In genomic region chr6:37173573-37174195, GRCh38 we compare ENCODE assay signal across 9 cellular contexts. TPM values are rescaled to one million over a fixed set of nuclear protein-coding genes. Genes with fewer than 3 reads are reported as not detected.
DNase-seq lines count a peak whose midpoint lies in the region; ATAC-seq and TF ChIP-seq lines count a peak whose summit lies in the region.
"Had no signal": no experiment of that assay in that cellular context is flagged by ENCODE, and none has a peak within 500 bp of the region (broad histone marks: within the 10 kb centered on the region; RNA-seq: fewer than 3 reads in every experiment).

No MANE protein-coding gene starts in this region.

- no peaks in the 10 kb centered on the region for H3K9me3 Mint-ChIP-seq in IgD-negative memory B cell
- no peaks in the 10 kb centered on the region for H3K9me3 Mint-ChIP-seq in activated CD4-positive, alpha-beta memory T cell treated with anti-CD3 and anti-CD28 coated beads, Interleukin-2, amount 10 ng/mL, durations not matched to agents 7 days and 5 days

- H3K27ac Mint-ChIP-seq in IgD-negative memory B cell = peak overlapping the region; percentile 47 to 99 (median 85)
- peak overlapping the region; percentile 98 for H3K27ac Mint-ChIP-seq in activated CD4-positive, alpha-beta memory T cell treated with anti-CD3 and anti-CD28 coated beads, Interleukin-2, amount 10 ng/mL, durations not matched to agents 7 days and 5 days

- CTCF ChIA-PET in activated CD4-positive, alpha-beta memory T cell treated with anti-CD3 and anti-CD28 coated beads, Interleukin-2, amount 10 ng/mL, durations not matched to agents 7 days and 5 days (lab: Charles Lee) = interaction anchor here (0.9 to 17.6 kb wide), 12 partner anchors 8 to 152 kb away, joined by 3 to 327 read pairs (median 18); no protein-coding TSS in a partner anchor

- ATAC-seq in HG03342 (IDR thresholded peaks at IDR 0.05; ENCODE audit: unreplicated experiment) (no peak), HG03196 (IDR thresholded peaks at IDR 0.05; ENCODE audit: unreplicated experiment) (no peak), GM19324 (IDR thresholded peaks at IDR 0.05; ENCODE audit: low FRiP score, unreplicated experiment) (no peak)

- peak; percentile 53 for DNase-seq in activated CD4-positive, alpha-beta memory T cell treated with anti-CD3 and anti-CD28 coated beads, Interleukin-2, amount 10 ng/mL, durations not matched to agents 7 days and 5 days
- DNase-seq in epithelial cell of esophagus (ENCODE audit: low read depth) = peak; percentile 24
- peak; percentile 37 for DNase-seq in stimulated activated CD8-positive, alpha-beta memory T cell treated with anti-CD3 and anti-CD28 coated beads, Interleukin-12 subunit alpha, Interleukin-12 subunit beta, amount 100 ng/mL, for 4 hours (ENCODE audit: low read depth)
- DNase-seq in HuH-7 (ENCODE audit: low spot score) = no peak
- DNase-seq: NCI-H2029 treated with DMSO at 0.1 percent for 48 hours had no signal

- H3K36me3 Mint-ChIP-seq in IgD-negative memory B cell = peaks cover 11% of the 10 kb centered on the region
- H3K36me3 Mint-ChIP-seq in activated CD4-positive, alpha-beta memory T cell treated with anti-CD3 and anti-CD28 coated beads, Interleukin-2, amount 10 ng/mL, durations not matched to agents 7 days and 5 days (ENCODE audit: low read depth) = peaks cover 88% of the 10 kb centered on the region

- peak overlapping the region in 3 of 4 donors; percentile 12 to 68 (median 38) for H3K4me3 Mint-ChIP-seq in IgD-negative memory B cell
- H3K4me3 Mint-ChIP-seq in activated CD4-positive, alpha-beta memory T cell treated with anti-CD3 and anti-CD28 coated beads, Interleukin-2, amount 10 ng/mL, durations not matched to agents 7 days and 5 days = peak overlapping the region; percentile 94

- no peak overlapping the region for H3K4me3 ChIP-seq in epithelial cell of esophagus (ENCODE audit: low read length)

- peaks cover 2% of the 10 kb centered on the region for H3K27me3 Mint-ChIP-seq in IgD-negative memory B cell
- no peaks in the 10 kb centered on the region for H3K27me3 Mint-ChIP-seq in activated CD4-positive, alpha-beta memory T cell treated with anti-CD3 and anti-CD28 coated beads, Interleukin-2, amount 10 ng/mL, durations not matched to agents 7 days and 5 days

- no peak for TF ChIP-seq CTCF in epithelial cell of esophagus (IDR thresholded peaks at IDR 0.05; ENCODE audit: insufficient read depth, low read depth, low read length, missing control alignments)

- POLR2A ChIA-PET in activated CD4-positive, alpha-beta memory T cell treated with anti-CD3 and anti-CD28 coated beads, Interleukin-2, amount 10 ng/mL, durations not matched to agents 7 days and 5 days (lab: Charles Lee) = interaction anchor here (0.7 to 19.6 kb wide), 15 partner anchors 9 to 300 kb away, joined by 3 to 1021 read pairs (median 26); partner anchors contain the start of genes PPIL1, TBC1D22B and TMEM217

- H3K4me1 Mint-ChIP-seq in IgD-negative memory B cell = peaks cover 34 to 60% (median 50%) of the 10 kb centered on the region in 3 donors
- H3K4me1 Mint-ChIP-seq in activated CD4-positive, alpha-beta memory T cell treated with anti-CD3 and anti-CD28 coated beads, Interleukin-2, amount 10 ng/mL, durations not matched to agents 7 days and 5 days = peaks cover 60% of the 10 kb centered on the region

RNA-seq across cellular contexts. Expression of gene PIM1, which starts 3.7 kb away (rescaled TPM):
- polyA plus RNA-seq in IgD-negative memory B cell = 31.1 TPM
- 100 to 1,000 TPM; 497 to 505 TPM for total RNA-seq in activated CD4-positive, alpha-beta memory T cell treated with anti-CD3 and anti-CD28 coated beads, Interleukin-2, amount 10 ng/mL, durations not matched to agents 7 days and 5 days
